21 cellular contexts compared by ENCODE assay signal in the genomic region with DNA sequence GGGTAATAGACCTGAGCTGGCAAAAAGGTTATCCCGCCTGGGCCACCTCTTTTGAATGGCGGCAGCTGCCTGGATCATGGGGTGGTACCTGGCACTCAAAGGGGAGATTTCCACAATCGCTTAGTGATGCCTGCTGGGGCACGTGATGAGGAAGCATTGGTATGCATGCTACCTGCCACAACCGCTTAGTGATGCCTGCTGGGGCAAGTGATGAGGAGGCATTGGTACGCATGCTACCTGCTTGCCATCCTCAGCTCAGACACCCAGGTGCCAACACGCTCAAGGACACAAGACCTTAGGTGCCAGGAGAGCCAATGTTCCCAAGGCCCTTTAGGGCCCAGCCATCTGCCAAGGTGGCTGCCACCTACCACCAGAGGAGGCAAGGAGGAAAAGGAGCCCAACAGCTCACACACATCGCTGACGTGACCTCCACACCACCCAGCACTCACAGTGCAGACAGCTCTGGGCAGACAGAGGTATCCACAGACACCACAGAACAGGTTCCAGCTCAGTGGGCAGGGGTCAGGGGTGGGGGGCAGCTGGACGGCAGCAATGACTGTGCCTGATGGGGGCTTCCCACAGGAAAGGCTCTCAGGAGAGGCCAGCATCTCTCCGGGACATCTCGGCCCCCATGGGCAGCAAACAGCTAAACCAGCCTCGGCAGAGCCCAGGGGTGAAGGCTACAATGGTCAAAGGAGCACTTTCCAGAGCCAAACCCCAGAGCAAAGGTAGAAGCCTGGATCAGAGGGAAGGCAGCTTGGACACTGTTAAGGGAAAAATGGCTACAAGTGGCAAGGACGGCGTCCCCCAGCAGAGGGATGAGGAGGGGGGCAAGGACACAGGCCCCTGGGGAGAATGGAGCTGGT.
"Had no signal": no experiment of that assay in that cellular context is flagged by ENCODE, and none has a peak within 500 bp of the region (broad histone marks: within the 10 kb centered on the region; RNA-seq: fewer than 3 reads in every experiment).

No MANE protein-coding gene starts in this region.

- DNase-seq: activated gamma-delta T cell, retina had no signal

- H3K9me3 Mint-ChIP-seq: activated CD4-positive, alpha-beta T cell treated with anti-CD3 and anti-CD28 coated beads, Interleukin-2, amount 10 ng/mL, durations not matched to agents 7 days and 5 days; activated CD8-positive, alpha-beta T cell treated with anti-CD3 and anti-CD28 coated beads for 36 hours; central memory CD8-positive, alpha-beta T cell; naive thymus-derived CD4-positive, alpha-beta T cell; neural crest cell; stimulated activated effector memory CD8-positive, alpha-beta T cell treated with anti-CD3 and anti-CD28 coated beads, Interleukin-12 subunit alpha, Interleukin-12 subunit beta, amount 100 ng/mL, for 72 hours; T-helper 2 cell treated with Interferon-gamma antibody and Interleukin-4, amounts not matched to agents 5 μg/mL and 100 μg/mL, for 36 hours had no signal

- H3K4me3 Mint-ChIP-seq: activated CD4-positive, alpha-beta T cell treated with anti-CD3 and anti-CD28 coated beads, Interleukin-2, amount 10 ng/mL, durations not matched to agents 7 days and 5 days; activated CD8-positive, alpha-beta memory T cell treated with anti-CD3 and anti-CD28 coated beads, Interleukin-2, amount 10 ng/mL, durations not matched to agents 7 days and 5 days; activated CD8-positive, alpha-beta T cell treated with anti-CD3 and anti-CD28 coated beads for 36 hours; central memory CD8-positive, alpha-beta T cell; naive thymus-derived CD4-positive, alpha-beta T cell; neural crest cell; stimulated activated effector memory CD8-positive, alpha-beta T cell treated with anti-CD3 and anti-CD28 coated beads, Interleukin-12 subunit alpha, Interleukin-12 subunit beta, amount 100 ng/mL, for 72 hours; T-helper 2 cell treated with Interferon-gamma antibody and Interleukin-4, amounts not matched to agents 5 μg/mL and 100 μg/mL, for 36 hours had no signal

- ATAC-seq: gastroesophageal sphincter had no signal

- H3K27ac ChIP-seq: ascending aorta, colonic mucosa, dorsolateral prefrontal cortex, epithelial cell of prostate, gastroesophageal sphincter, heart left ventricle, lower lobe of right lung, transverse colon, uterus, WERI-Rb-1 had no signal

- H3K36me3 Mint-ChIP-seq: activated CD8-positive, alpha-beta memory T cell treated with anti-CD3 and anti-CD28 coated beads, Interleukin-2, amount 10 ng/mL, durations not matched to agents 7 days and 5 days; naive thymus-derived CD4-positive, alpha-beta T cell; stimulated activated effector memory CD8-positive, alpha-beta T cell treated with anti-CD3 and anti-CD28 coated beads, Interleukin-12 subunit alpha, Interleukin-12 subunit beta, amount 100 ng/mL, for 72 hours had no signal

- H3K27me3 ChIP-seq: ascending aorta, colonic mucosa, dorsolateral prefrontal cortex, gastroesophageal sphincter, heart left ventricle, transverse colon, uterus had no signal

- H3K4me1 Mint-ChIP-seq: central memory CD8-positive, alpha-beta T cell; neural crest cell; stimulated activated effector memory CD8-positive, alpha-beta T cell treated with anti-CD3 and anti-CD28 coated beads, Interleukin-12 subunit alpha, Interleukin-12 subunit beta, amount 100 ng/mL, for 72 hours had no signal

- H3K4me1 ChIP-seq: ascending aorta, colonic mucosa, transverse colon, uterus had no signal

- H3K4me3 ChIP-seq: ascending aorta, colonic mucosa, dorsolateral prefrontal cortex, gastroesophageal sphincter, heart left ventricle, lower lobe of right lung, transverse colon, uterus had no signal

- H3K9me3 ChIP-seq: ascending aorta, colonic mucosa, gastroesophageal sphincter, heart left ventricle, lower lobe of right lung, transverse colon, uterus had no signal

- H3K27ac Mint-ChIP-seq: activated CD4-positive, alpha-beta T cell treated with anti-CD3 and anti-CD28 coated beads, Interleukin-2, amount 10 ng/mL, durations not matched to agents 7 days and 5 days; activated CD8-positive, alpha-beta memory T cell treated with anti-CD3 and anti-CD28 coated beads, Interleukin-2, amount 10 ng/mL, durations not matched to agents 7 days and 5 days; activated CD8-positive, alpha-beta T cell treated with anti-CD3 and anti-CD28 coated beads for 36 hours; naive thymus-derived CD4-positive, alpha-beta T cell; stimulated activated effector memory CD8-positive, alpha-beta T cell treated with anti-CD3 and anti-CD28 coated beads, Interleukin-12 subunit alpha, Interleukin-12 subunit beta, amount 100 ng/mL, for 72 hours; T-helper 2 cell treated with Interferon-gamma antibody and Interleukin-4, amounts not matched to agents 5 μg/mL and 100 μg/mL, for 36 hours had no signal

- H3K27me3 Mint-ChIP-seq: activated CD4-positive, alpha-beta T cell treated with anti-CD3 and anti-CD28 coated beads, Interleukin-2, amount 10 ng/mL, durations not matched to agents 7 days and 5 days; activated CD8-positive, alpha-beta memory T cell treated with anti-CD3 and anti-CD28 coated beads, Interleukin-2, amount 10 ng/mL, durations not matched to agents 7 days and 5 days; activated CD8-positive, alpha-beta T cell treated with anti-CD3 and anti-CD28 coated beads for 36 hours; central memory CD8-positive, alpha-beta T cell; naive thymus-derived CD4-positive, alpha-beta T cell; progenitor cell of endocrine pancreas had no signal

- H3K36me3 ChIP-seq: colonic mucosa, transverse colon, uterus had no signal
